In the genomic region with DNA sequence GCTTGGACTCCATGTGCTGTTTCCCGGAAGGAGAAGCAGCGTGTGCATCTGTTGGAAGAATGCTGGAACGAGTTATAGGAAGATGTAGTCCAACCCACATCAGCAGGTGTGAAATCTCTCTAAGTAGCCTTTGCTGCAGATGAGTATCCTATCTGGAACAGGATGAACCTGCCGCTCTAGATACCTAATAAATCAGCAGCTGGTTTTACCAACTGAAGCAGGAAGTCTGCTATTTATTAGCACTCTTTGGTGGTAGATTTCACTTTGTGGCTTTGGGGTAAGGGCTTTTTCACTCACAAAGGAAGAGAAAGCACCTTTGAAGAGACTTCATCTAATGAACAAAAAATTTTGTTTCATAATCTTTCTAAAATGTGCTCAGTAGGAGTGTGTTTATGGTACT, we compare ENCODE assay signal across 9 cellular contexts.
DNase-seq lines count a peak whose midpoint lies in the region; ATAC-seq and TF ChIP-seq lines count a peak whose summit lies in the region.
"Had no signal": no experiment of that assay in that cellular context is flagged by ENCODE, and none has a peak within 500 bp of the region (broad histone marks: within the 10 kb centered on the region; RNA-seq: fewer than 3 reads in every experiment).

No MANE protein-coding gene starts in this region.

- no peak overlapping the region; the same call in 1 of the 2 replicates for H3K4me2 ChIP-seq in OCI-LY1 (ENCODE audit: low read length)

- peaks cover 69% of the 10 kb centered on the region for H3K4me1 Mint-ChIP-seq in CD4-positive, alpha-beta T cell (ENCODE audit: low read depth)

- ATAC-seq in CD4-positive, alpha-beta T cell (ENCODE audit: poor library complexity), result peak; percentile 58
- ATAC-seq in GM18909 (IDR thresholded peaks at IDR 0.05; ENCODE audit: poor library complexity, unreplicated experiment) (peak; percentile 91), HG02981 (IDR thresholded peaks at IDR 0.05; ENCODE audit: unreplicated experiment) (peak; percentile 87), Right ventricle myocardium superior (ENCODE audit: poor library complexity) (no peak)

- no peak for TF ChIP-seq CTCF in CD4-positive, alpha-beta T cell (IDR thresholded peaks at IDR 0.05)
- no peak for TF ChIP-seq CTCF in OCI-LY1 (IDR thresholded peaks at IDR 0.05; ENCODE audit: low read length)

- no peaks in the 10 kb centered on the region for H3F3A ChIP-seq in OCI-LY1 (ENCODE audit: insufficient read depth, low read length)

- no peak for DNase-seq in CD4-positive, alpha-beta T cell
- no peak for DNase-seq in Right ventricle myocardium superior
- DNase-seq in erythroblast (lab: John Stamatoyannopoulos, UW), result no peak
- no peak for DNase-seq in cerebellum (ENCODE audit: low spot score)
- no peak for DNase-seq in glomerular visceral epithelial cell (ENCODE audit: extremely low spot score)
- DNase-seq: NCI-H526 treated with DMSO at 0.1 percent for 48 hours had no signal

- CTCF ChIA-PET in CD4-positive, alpha-beta T cell (lab: Charles Lee), result no interaction called here

- H3K27ac Mint-ChIP-seq in CD4-positive, alpha-beta T cell, result peak overlapping the region; percentile 88

- no peak for TF ChIP-seq POLR2A in erythroblast (IDR thresholded peaks at IDR 0.05; ENCODE audit: low read length)

- no peaks in the 10 kb centered on the region for H3K9me3 Mint-ChIP-seq in CD4-positive, alpha-beta T cell

- H3K9ac ChIP-seq in OCI-LY1 (ENCODE audit: low read length), result no peak overlapping the region

- intact Hi-C loops in CD4-positive, alpha-beta T cell (cut with DNase I, micrococcal nuclease), result loop anchor here in 1 of 2 experiments (5.0 kb wide), 1 partner anchor 468 kb away; no protein-coding TSS in a partner anchor
- intact Hi-C loops in Right ventricle myocardium superior (cut with DNase I), result no loop called here

- POLR2A ChIA-PET in CD4-positive, alpha-beta T cell (lab: Charles Lee), result interaction anchor here (0.6 to 0.8 kb wide), 4 partner anchors 11 to 191 kb away, joined by 3 read pairs; no protein-coding TSS in a partner anchor

- no peaks in the 10 kb centered on the region for H3K9me2 ChIP-seq in OCI-LY1 (ENCODE audit: low read depth, low read length)

- H3K27me3 ChIP-seq in CD4-positive, alpha-beta T cell (ENCODE audit: control insufficient read depth, insufficient read depth, low read length), result no peaks in the 10 kb centered on the region
- no peaks in the 10 kb centered on the region for H3K27me3 ChIP-seq in OCI-LY1 (ENCODE audit: insufficient read depth, low read length)

- H3K79me2 ChIP-seq in OCI-LY1 (ENCODE audit: insufficient read depth, low read length), result no peaks in the 10 kb centered on the region

- no peaks in the 10 kb centered on the region for H3K9me3 ChIP-seq in CD4-positive, alpha-beta T cell (ENCODE audit: control insufficient read depth, low read length)
- no peaks in the 10 kb centered on the region for H3K9me3 ChIP-seq in OCI-LY1 (ENCODE audit: low read length)

- H3K27me3 Mint-ChIP-seq in CD4-positive, alpha-beta T cell, result no peaks in the 10 kb centered on the region

- H3K36me3 Mint-ChIP-seq in CD4-positive, alpha-beta T cell (ENCODE audit: low read depth), result peaks cover 42% of the 10 kb centered on the region

- H3K27ac ChIP-seq in CD4-positive, alpha-beta T cell (ENCODE audit: low read depth, low read length), result no peak overlapping the region
- H3K27ac ChIP-seq in OCI-LY1 (ENCODE audit: low read depth, low read length, poor library complexity, severe bottlenecking), result no peak overlapping the region

- H2AFZ ChIP-seq in OCI-LY1 (ENCODE audit: low read length), result 0 out of 2 replicates have a peak overlapping the region, but pooled peaks have one; percentile 12

- H3K4me3 Mint-ChIP-seq in CD4-positive, alpha-beta T cell, result peak overlapping the region; percentile 80

- H3K4me1 ChIP-seq in OCI-LY1 (ENCODE audit: insufficient read depth, low read length, severe bottlenecking), result peaks cover 7% of the 10 kb centered on the region

- H3K4me3 ChIP-seq in OCI-LY1 (ENCODE audit: low read depth, low read length, poor library complexity, severe bottlenecking), result no peak overlapping the region

- H3K36me3 ChIP-seq in OCI-LY1 (ENCODE audit: insufficient read depth, low read length), result peaks cover 20% of the 10 kb centered on the region

- H4K20me1 ChIP-seq in OCI-LY1 (ENCODE audit: insufficient read depth, low read length), result no peaks in the 10 kb centered on the region
